In genomic region chr1:78292361-78292760, GRCh38 we compare ENCODE assay signal across 19 cellular contexts.
A peak's percentile ranks its signal among the peaks of the same experiment; 100 is the strongest.
DNase-seq lines count a peak whose midpoint lies in the region; ATAC-seq and TF ChIP-seq lines count a peak whose summit lies in the region.
"Had no signal": no experiment of that assay in that cellular context is flagged by ENCODE, and none has a peak within 500 bp of the region (broad histone marks: within the 10 kb centered on the region; RNA-seq: fewer than 3 reads in every experiment).

No MANE protein-coding gene starts in this region.

- no peak overlapping the region for H3K4me3 Mint-ChIP-seq in naive thymus-derived CD4-positive, alpha-beta T cell
- H3K4me3 Mint-ChIP-seq: activated naive CD4-positive, alpha-beta T cell treated with anti-CD3 and anti-CD28 coated beads, Interleukin-2, amount 50 U/mL, for 24 hours had no signal

- POLR2A ChIA-PET in naive thymus-derived CD4-positive, alpha-beta T cell (lab: Charles Lee) = no interaction called here

- no peaks in the 10 kb centered on the region for H3K4me1 Mint-ChIP-seq in naive thymus-derived CD4-positive, alpha-beta T cell
- H3K4me1 Mint-ChIP-seq: activated naive CD4-positive, alpha-beta T cell treated with anti-CD3 and anti-CD28 coated beads, Interleukin-2, amount 50 U/mL, for 24 hours had no signal

- peaks cover 3% of the 10 kb centered on the region for H3K4me1 ChIP-seq in suprapubic skin
- H3K4me1 ChIP-seq in naive thymus-derived CD4-positive, alpha-beta T cell (ENCODE audit: control insufficient read depth in 2 of 2, insufficient read depth in 2 of 2, low read length in 2 of 2) = no peaks in the 10 kb centered on the region

- no peaks in the 10 kb centered on the region for H3K27me3 ChIP-seq in suprapubic skin
- no peaks in the 10 kb centered on the region for H3K27me3 ChIP-seq in naive thymus-derived CD4-positive, alpha-beta T cell (ENCODE audit: control insufficient read depth in 2 of 2, insufficient read depth in 2 of 2, low read length in 2 of 2)
- H3K27me3 ChIP-seq: BLaER1 treated with 17β-estradiol and CSF1 and Interleukin-3, amounts not matched to agents 10 nM and 100 nM; SJSA1 had no signal

- H3K27ac ChIP-seq in suprapubic skin = peak overlapping the region; percentile 3
- H3K27ac ChIP-seq in naive thymus-derived CD4-positive, alpha-beta T cell (ENCODE audit: low read depth, low read length) = no peak overlapping the region
- H3K27ac ChIP-seq: SJSA1, thoracic aorta had no signal

- no peaks in the 10 kb centered on the region for H3K36me3 Mint-ChIP-seq in naive thymus-derived CD4-positive, alpha-beta T cell
- H3K36me3 Mint-ChIP-seq: activated naive CD4-positive, alpha-beta T cell treated with anti-CD3 and anti-CD28 coated beads, Interleukin-2, amount 50 U/mL, for 24 hours had no signal

- DNase-seq in GM03348 (ENCODE audit: low spot score) = peak; percentile 71
- DNase-seq in RPMI7951 (ENCODE audit: low read depth) = peak; percentile 74
- DNase-seq in fibroblast of the aortic adventitia (ENCODE audit: low read depth) = peak; percentile 70
- DNase-seq in suprapubic skin (ENCODE audit: low spot score in 2 of 2) = peak; percentile 81 to 84
- no peak for DNase-seq in T1000 (lab: John Stamatoyannopoulos, UW)
- DNase-seq in naive thymus-derived CD4-positive, alpha-beta T cell = no peak
- DNase-seq in cortex of kidney (lab: John Stamatoyannopoulos, UW) = no peak
- DNase-seq: activated CD4-positive, CD25-positive, alpha-beta regulatory T cell; activated CD8-positive, alpha-beta memory T cell treated with anti-CD3 and anti-CD28 coated beads for 24 hours; activated T-cell treated with anti-CD3 and anti-CD28 coated beads, Interleukin-2, amount 50 U/mL, for 48 hours; mucosa of descending colon; NCI-H1694; PC-3; retina; stimulated activated CD4-positive, alpha-beta T cell treated with anti-CD3 and anti-CD28 coated beads, Interleukin-15, amount 100 ng/mL, for 24 hours had no signal

- H3K9me3 ChIP-seq in suprapubic skin = no peaks in the 10 kb centered on the region
- H3K9me3 ChIP-seq in naive thymus-derived CD4-positive, alpha-beta T cell (ENCODE audit: control insufficient read depth in 2 of 3, low read length in 3 of 3) = no peaks in the 10 kb centered on the region
- H3K9me3 ChIP-seq: BLaER1 treated with 17β-estradiol and CSF1 and Interleukin-3, amounts not matched to agents 10 nM and 100 nM; mucosa of descending colon; SJSA1; thoracic aorta had no signal

- H3K27me3 Mint-ChIP-seq in naive thymus-derived CD4-positive, alpha-beta T cell = peaks cover 2 to 28% (median 6%) of the 10 kb centered on the region in 5 donors

- CTCF ChIA-PET in naive thymus-derived CD4-positive, alpha-beta T cell (lab: Charles Lee) = no interaction called here

- TF ChIP-seq CTCF in fibroblast of the aortic adventitia (IDR thresholded peaks at IDR 0.05; ENCODE audit: insufficient read depth, low read length) = no peak
- TF ChIP-seq CTCF in suprapubic skin (IDR thresholded peaks at IDR 0.05) = no peak

- no peak overlapping the region for H3K27ac Mint-ChIP-seq in naive thymus-derived CD4-positive, alpha-beta T cell
- H3K27ac Mint-ChIP-seq: activated naive CD4-positive, alpha-beta T cell treated with anti-CD3 and anti-CD28 coated beads, Interleukin-2, amount 50 U/mL, for 24 hours had no signal

- H3K9me3 Mint-ChIP-seq in naive thymus-derived CD4-positive, alpha-beta T cell = peaks cover 0 to 6% (median 0%) of the 10 kb centered on the region in 11 donors
- H3K9me3 Mint-ChIP-seq: activated naive CD4-positive, alpha-beta T cell treated with anti-CD3 and anti-CD28 coated beads, Interleukin-2, amount 50 U/mL, for 24 hours had no signal

- H3K36me3 ChIP-seq in suprapubic skin = no peaks in the 10 kb centered on the region
- H3K36me3 ChIP-seq in naive thymus-derived CD4-positive, alpha-beta T cell (ENCODE audit: control insufficient read depth in 2 of 3, insufficient read depth in 3 of 3, low read length in 3 of 3) = no peaks in the 10 kb centered on the region
- H3K36me3 ChIP-seq: BLaER1 treated with 17β-estradiol and CSF1 and Interleukin-3, amounts not matched to agents 10 nM and 100 nM; SJSA1; thoracic aorta had no signal

- ATAC-seq in naive thymus-derived CD4-positive, alpha-beta T cell = no peak
- ATAC-seq: mucosa of descending colon, PC-3 had no signal

- intact Hi-C loops in naive thymus-derived CD4-positive, alpha-beta T cell (cut with micrococcal nuclease) = no loop called here

- no peak for TF ChIP-seq EP300 in suprapubic skin (IDR thresholded peaks at IDR 0.05)

- WGBS in suprapubic skin = 52% methylated on average over 3 of the region's 3 CpGs

- no peak for TF ChIP-seq POLR2A in suprapubic skin (IDR thresholded peaks at IDR 0.05)

- H3K4me3 ChIP-seq in fibroblast of the aortic adventitia (ENCODE audit: low read depth, low read length) (no peak overlapping the region), suprapubic skin (no peak overlapping the region)
- no peak overlapping the region for H3K4me3 ChIP-seq in naive thymus-derived CD4-positive, alpha-beta T cell (ENCODE audit: low read length)
- H3K4me3 ChIP-seq: BLaER1 treated with 17β-estradiol and CSF1 and Interleukin-3, amounts not matched to agents 10 nM and 100 nM; mucosa of descending colon; SJSA1; thoracic aorta had no signal

Comparison
In these comparisons a context has a peak if more than half of its experiments do, and no peak if none do; other contexts are left out.
1. DNase-seq: peak in GM03348 (single experiment), RPMI7951 (single experiment), fibroblast of the aortic adventitia (single experiment) and suprapubic skin (2 of 2); none in T1000 (single experiment), naive thymus-derived CD4-positive, alpha-beta T cell (0 of 9) and cortex of kidney (single experiment).